In genomic region chr20:32325706-32326506, GRCh38 we compare ENCODE assay signal across 9 cellular contexts. TPM values are rescaled to one million over a fixed set of nuclear protein-coding genes. Genes with fewer than 3 reads are reported as not detected.
DNase-seq lines count a peak whose midpoint lies in the region; ATAC-seq, FAIRE-seq and TF ChIP-seq lines count a peak whose summit lies in the region.
"Had no signal": no experiment of that assay in that cellular context is flagged by ENCODE, and none has a peak within 500 bp of the region (broad histone marks: within the 10 kb centered on the region; RNA-seq: fewer than 3 reads in every experiment).

No MANE protein-coding gene starts in this region.

- H3K27me3 ChIP-seq in keratinocyte (ENCODE audit: control insufficient read depth, extremely low read depth, insufficient read depth, low read length): no peaks in the 10 kb centered on the region

- no peak overlapping the region for H3K4me3 ChIP-seq in keratinocyte (ENCODE audit: control insufficient read depth in 2 of 3, extremely low read depth in 1 of 3, insufficient read depth in 2 of 3, low read depth in 1 of 3, low read length in 3 of 3)

- TF ChIP-seq CTCF in VCaP (conservative IDR thresholded peaks at IDR 0.05) (no peak), keratinocyte (optimal IDR thresholded peaks at IDR 0.05 in 1 of 3, IDR thresholded peaks at IDR 0.05 in 1 of 3, conservative IDR thresholded peaks at IDR 0.05 in 1 of 3; ENCODE audit: extremely low read depth in 1 of 3, insufficient read depth in 2 of 3, low read length in 3 of 3) (no peak), omental fat pad (IDR thresholded peaks at IDR 0.05) (no peak)

- in situ Hi-C loops in ACHN (cut with HindIII; ENCODE audit: low pct_ligation_motif_present, low pct_unique_long_range_greater_than_20kb, low sequenced_read_pairs): no loop called here

- no peak overlapping the region for H2AFZ ChIP-seq in keratinocyte (ENCODE audit: control insufficient read depth, low read length)

- dilution Hi-C loops in keratinocyte (cut with MboI; ENCODE audit: extremely low pct_ligation_motif_present, low sequenced_read_pairs): no loop called here

- no peak overlapping the region for H3K4me2 ChIP-seq in keratinocyte (ENCODE audit: control insufficient read depth, extremely low read depth, insufficient read depth, low read depth, low read length)

- peaks cover 3% of the 10 kb centered on the region for H3K9me1 ChIP-seq in keratinocyte (ENCODE audit: control insufficient read depth, extremely low read depth, insufficient read depth, low read length)

- H3K27ac ChIP-seq in VCaP (peak overlapping the region; percentile 72), keratinocyte (ENCODE audit: control insufficient read depth, insufficient read depth, low read length) (peak overlapping the region; percentile 24)

- peak; percentile 41 for DNase-seq in ACHN
- DNase-seq in HuH-7 (ENCODE audit: low spot score): peak; percentile 16
- DNase-seq in keratinocyte (ENCODE audit: low read depth, low spot score): no peak
- no peak for DNase-seq in NCI-H2171 (lab: John Stamatoyannopoulos, UW)
- no peak for DNase-seq in omental fat pad (ENCODE audit: low spot score)

- peaks cover 12% of the 10 kb centered on the region for H3K4me1 ChIP-seq in keratinocyte (ENCODE audit: control insufficient read depth, extremely low read depth, insufficient read depth, low read length)

- no peak for ATAC-seq in HG03571 (IDR thresholded peaks at IDR 0.05; ENCODE audit: unreplicated experiment)
- ATAC-seq in omental fat pad (ENCODE audit: low FRiP score): no peak
- ATAC-seq in HG03457 (IDR thresholded peaks at IDR 0.05; ENCODE audit: unreplicated experiment): no peak

- FAIRE-seq in keratinocyte (lab: Jason Lieb, UNC): peak; percentile 83
- FAIRE-seq: G401.6 had no signal

- no peak overlapping the region for H3K9ac ChIP-seq in keratinocyte (ENCODE audit: control insufficient read depth, extremely low read depth, insufficient read depth, low read length)

- H3K36me3 ChIP-seq in keratinocyte (ENCODE audit: control insufficient read depth in 2 of 2, extremely low read depth in 1 of 2, insufficient read depth in 2 of 2, low read length in 2 of 2): peaks cover 1 to 6% of the 10 kb centered on the region in 2 experiments

- H3K79me2 ChIP-seq in keratinocyte (ENCODE audit: control insufficient read depth, insufficient read depth, low read length): no peaks in the 10 kb centered on the region

- no peaks in the 10 kb centered on the region for H3K9me3 ChIP-seq in keratinocyte (ENCODE audit: control insufficient read depth, low read depth, low read length)

- no peaks in the 10 kb centered on the region for H4K20me1 ChIP-seq in keratinocyte (ENCODE audit: control insufficient read depth, extremely low read depth, insufficient read depth, low read length)

RNA-seq across cellular contexts. Expression of gene ASXL1, which starts 32.2 kb away (rescaled TPM):
- polyA plus RNA-seq in keratinocyte: 17.4 to 26.9 TPM (median 20.0 TPM) in 3 replicates
- polyA plus RNA-seq in keratinocyte (2011; ENCODE audit: low read depth): 18.6 TPM
- 11.3 and 12.5 TPM in 2 replicates for polyA plus RNA-seq in keratinocyte (2011; cell fraction: cytosol; rRNA removed)
- 79.7 and 80.6 TPM in 2 replicates for polyA plus RNA-seq in keratinocyte (2011; cell fraction: nucleus; rRNA removed)
- polyA plus RNA-seq in keratinocyte (2012; ENCODE audit: low replicate concordance): 15.0 and 23.6 TPM in 2 replicates
- polyA minus RNA-seq in keratinocyte: 28.1 to 42.9 TPM (median 34.5 TPM) in 3 replicates
- 19.4 TPM for polyA minus RNA-seq in keratinocyte (2011; cell fraction: cytosol; rRNA and poly(A)+ RNA removed)
- polyA minus RNA-seq in keratinocyte (2011; cell fraction: nucleus; rRNA and poly(A)+ RNA removed): 34.2 and 62.1 TPM in 2 replicates
- total RNA-seq in omental fat pad: 100 to 1,000 TPM in 2 of 4 donors, 10 to 100 TPM in 2; 69.2 to 139 (median 104) TPM

RNA-seq across cellular contexts. Expression of gene KIF3B, which starts 48.5 kb away (rescaled TPM):
- 16.2 to 25.4 TPM (median 20.3 TPM) in 3 replicates for polyA plus RNA-seq in keratinocyte
- 11.4 TPM for polyA plus RNA-seq in keratinocyte (2011; ENCODE audit: low read depth)
- 18.3 and 26.1 TPM in 2 replicates for polyA plus RNA-seq in keratinocyte (2011; cell fraction: cytosol; rRNA removed)
- 19.6 and 20.6 TPM in 2 replicates for polyA plus RNA-seq in keratinocyte (2011; cell fraction: nucleus; rRNA removed)
- 7.7 and 19.7 TPM in 2 replicates for polyA plus RNA-seq in keratinocyte (2012; ENCODE audit: low replicate concordance)
- 15.7 to 27.4 TPM (median 18.2 TPM) in 3 replicates for polyA minus RNA-seq in keratinocyte
- 14.4 TPM for polyA minus RNA-seq in keratinocyte (2011; cell fraction: cytosol; rRNA and poly(A)+ RNA removed)
- 10.6 and 22.0 TPM in 2 replicates for polyA minus RNA-seq in keratinocyte (2011; cell fraction: nucleus; rRNA and poly(A)+ RNA removed)
- total RNA-seq in omental fat pad: 10 to 100 TPM; 19.9 to 25.4 (median 22.7) TPM

Comparison
In these comparisons a context has a peak if more than half of its experiments do, and no peak if none do; other contexts are left out.
1. DNase-seq: peak in ACHN (single experiment) and HuH-7 (single experiment); none in keratinocyte (single experiment), NCI-H2171 (single experiment) and omental fat pad (single experiment).